ENCODE assay signal across 1 cellular context in the genomic region with DNA sequence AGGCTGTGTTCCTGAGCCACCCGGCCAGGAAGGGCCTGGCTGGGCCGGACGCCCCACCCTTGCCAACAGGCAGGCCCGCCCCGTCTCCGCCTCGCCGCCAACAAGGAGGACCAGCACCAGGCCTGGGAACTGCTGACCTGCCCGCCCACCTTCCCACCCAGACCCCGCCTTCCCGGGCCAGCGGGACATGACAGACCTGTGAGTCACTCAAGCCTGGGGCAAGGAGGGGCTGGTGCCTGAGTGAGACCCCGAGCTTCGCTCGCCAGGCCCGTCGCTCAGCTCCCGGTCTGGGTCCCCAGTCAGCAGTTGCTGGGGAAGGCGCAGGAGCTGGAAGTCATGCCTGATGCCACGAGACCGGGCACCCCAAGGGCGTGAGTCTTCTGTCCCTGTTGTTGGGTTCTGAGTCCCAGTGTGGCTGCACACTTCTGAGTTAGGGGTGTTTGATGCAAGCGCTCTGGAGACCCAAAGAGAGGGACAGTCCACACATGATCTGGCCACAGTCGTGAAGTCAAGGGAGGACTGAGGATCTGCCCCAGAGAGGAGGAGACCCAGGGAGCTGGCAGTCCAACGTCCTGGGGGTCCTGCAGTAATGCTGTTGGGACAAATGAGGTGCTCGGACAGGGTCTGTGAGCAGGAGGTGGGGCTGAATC.
TF ChIP-seq lines count a peak whose summit lies in the region.

Gene DNASE1L1, minus strand, starts transcription at position 33 of the 650 bp plus-strand sequence. CDS start 3,686 bp downstream, outside the sequence.

TF ChIP-seq in K562, 482 proteins besides CTCF, POLR2A, EP300 and RAD21 (continued from another document):
- TF ChIP-seq, protein P1, sequence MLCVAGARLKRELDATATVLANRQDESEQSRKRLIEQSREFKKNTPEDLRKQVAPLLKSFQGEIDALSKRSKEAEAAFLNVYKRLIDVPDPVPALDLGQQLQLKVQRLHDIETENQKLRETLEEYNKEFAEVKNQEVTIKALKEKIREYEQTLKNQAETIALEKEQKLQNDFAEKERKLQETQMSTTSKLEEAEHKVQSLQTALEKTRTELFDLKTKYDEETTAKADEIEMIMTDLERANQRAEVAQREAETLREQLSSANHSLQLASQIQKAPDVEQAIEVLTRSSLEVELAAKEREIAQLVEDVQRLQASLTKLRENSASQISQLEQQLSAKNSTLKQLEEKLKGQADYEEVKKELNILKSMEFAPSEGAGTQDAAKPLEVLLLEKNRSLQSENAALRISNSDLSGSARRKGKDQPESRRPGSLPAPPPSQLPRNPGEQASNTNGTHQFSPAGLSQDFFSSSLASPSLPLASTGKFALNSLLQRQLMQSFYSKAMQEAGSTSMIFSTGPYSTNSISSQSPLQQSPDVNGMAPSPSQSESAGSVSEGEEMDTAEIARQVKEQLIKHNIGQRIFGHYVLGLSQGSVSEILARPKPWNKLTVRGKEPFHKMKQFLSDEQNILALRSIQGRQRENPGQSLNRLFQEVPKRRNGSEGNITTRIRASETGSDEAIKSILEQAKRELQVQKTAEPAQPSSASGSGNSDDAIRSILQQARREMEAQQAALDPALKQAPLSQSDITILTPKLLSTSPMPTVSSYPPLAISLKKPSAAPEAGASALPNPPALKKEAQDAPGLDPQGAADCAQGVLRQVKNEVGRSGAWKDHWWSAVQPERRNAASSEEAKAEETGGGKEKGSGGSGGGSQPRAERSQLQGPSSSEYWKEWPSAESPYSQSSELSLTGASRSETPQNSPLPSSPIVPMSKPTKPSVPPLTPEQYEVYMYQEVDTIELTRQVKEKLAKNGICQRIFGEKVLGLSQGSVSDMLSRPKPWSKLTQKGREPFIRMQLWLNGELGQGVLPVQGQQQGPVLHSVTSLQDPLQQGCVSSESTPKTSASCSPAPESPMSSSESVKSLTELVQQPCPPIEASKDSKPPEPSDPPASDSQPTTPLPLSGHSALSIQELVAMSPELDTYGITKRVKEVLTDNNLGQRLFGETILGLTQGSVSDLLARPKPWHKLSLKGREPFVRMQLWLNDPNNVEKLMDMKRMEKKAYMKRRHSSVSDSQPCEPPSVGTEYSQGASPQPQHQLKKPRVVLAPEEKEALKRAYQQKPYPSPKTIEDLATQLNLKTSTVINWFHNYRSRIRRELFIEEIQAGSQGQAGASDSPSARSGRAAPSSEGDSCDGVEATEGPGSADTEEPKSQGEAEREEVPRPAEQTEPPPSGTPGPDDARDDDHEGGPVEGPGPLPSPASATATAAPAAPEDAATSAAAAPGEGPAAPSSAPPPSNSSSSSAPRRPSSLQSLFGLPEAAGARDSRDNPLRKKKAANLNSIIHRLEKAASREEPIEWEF (CRISPR knock-in tag; IDR thresholded peaks at IDR 0.05): no peak
- TF ChIP-seq RB1 (IDR thresholded peaks at IDR 0.05; ENCODE audit: low read depth) (peak; percentile 37), ZNF431 (CRISPR knock-in tag; IDR thresholded peaks at IDR 0.05) (no peak), POLR2G (IDR thresholded peaks at IDR 0.05; ENCODE audit: low read depth, low read length) (peak; percentile 73), DPF2 (IDR thresholded peaks at IDR 0.05) (peak; percentile 70; the same call in 1 of the 2 replicates), CBX1 (IDR thresholded peaks at IDR 0.05; ENCODE audit: low read depth) (peak; percentile 26; the same call in 1 of the 2 replicates), THAP7 (CRISPR knock-in tag; IDR thresholded peaks at IDR 0.05) (no peak), HNRNPL (IDR thresholded peaks at IDR 0.05; ENCODE audit: low read depth, low read length) (no peak), EP400 (IDR thresholded peaks at IDR 0.05) (peak; percentile 30), ZBED1 (IDR thresholded peaks at IDR 0.05) (no peak), ATF6 (CRISPR knock-in tag; IDR thresholded peaks at IDR 0.05) (0 out of 2 replicates have a peak, but pooled peaks have one; percentile 45), SIN3A (IDR thresholded peaks at IDR 0.05; ENCODE audit: borderline replicate concordance in 2 of 2, control insufficient read depth in 1 of 2, low read depth in 2 of 2, low read length in 2 of 2) (peak in 1 of 2 experiments; percentile 33; a peak in 1 of 4 replicates), MAX (CRISPR knock-in tag; IDR thresholded peaks at IDR 0.05) (peak; percentile 38; the same call in 1 of the 2 replicates), COPS2 (conservative IDR thresholded peaks at IDR 0.05) (no peak), GABPB1 (CRISPR knock-in tag; IDR thresholded peaks at IDR 0.05) (0 out of 2 replicates have a peak, but pooled peaks have one; percentile 3), NRF1 (conservative IDR thresholded peaks at IDR 0.05 in 1 of 2, IDR thresholded peaks at IDR 0.05 in 1 of 2) (peak; percentile 39 to 41; a peak in 3 of 4 replicates), SMARCA4 (IDR thresholded peaks at IDR 0.05) (peak; percentile 64), TAF15 (IDR thresholded peaks at IDR 0.05; ENCODE audit: low read depth, low read length) (no peak), TFAP4 (CRISPR knock-in tag; IDR thresholded peaks at IDR 0.05; ENCODE audit: borderline replicate concordance) (peak; percentile 62; the same call in 1 of the 2 replicates), SAP30 (IDR thresholded peaks at IDR 0.05; ENCODE audit: borderline replicate concordance, insufficient read depth, low read depth, low read length, poor library complexity, severe bottlenecking) (no peak), FOSL1 (tag; conservative IDR thresholded peaks at IDR 0.05) (peak; percentile 92), TRIM28 (IDR thresholded peaks at IDR 0.05) (no peak), MED1 (CRISPR knock-in tag; IDR thresholded peaks at IDR 0.05; ENCODE audit: borderline replicate concordance) (no peak), RFX7 (CRISPR knock-in tag; IDR thresholded peaks at IDR 0.05) (no peak), ERF (CRISPR knock-in tag; IDR thresholded peaks at IDR 0.05) (no peak), PHF8 (IDR thresholded peaks at IDR 0.05; ENCODE audit: borderline replicate concordance, low read length) (peak; percentile 38; the same call in 1 of the 2 replicates), SRF (CRISPR knock-in tag; IDR thresholded peaks at IDR 0.05) (peak in 1 of 2 experiments; percentile 58; a peak in 1 of 4 replicates), GATAD2A (IDR thresholded peaks at IDR 0.05) (0 out of 2 replicates have a peak, but pooled peaks have one; percentile 49)
- TF ChIP-seq, protein P2, sequence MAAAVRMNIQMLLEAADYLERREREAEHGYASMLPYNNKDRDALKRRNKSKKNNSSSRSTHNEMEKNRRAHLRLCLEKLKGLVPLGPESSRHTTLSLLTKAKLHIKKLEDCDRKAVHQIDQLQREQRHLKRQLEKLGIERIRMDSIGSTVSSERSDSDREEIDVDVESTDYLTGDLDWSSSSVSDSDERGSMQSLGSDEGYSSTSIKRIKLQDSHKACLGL (CRISPR knock-in tag; IDR thresholded peaks at IDR 0.05; ENCODE audit: borderline replicate concordance, poor library complexity, severe bottlenecking): no peak
- TF ChIP-seq, protein P3, sequence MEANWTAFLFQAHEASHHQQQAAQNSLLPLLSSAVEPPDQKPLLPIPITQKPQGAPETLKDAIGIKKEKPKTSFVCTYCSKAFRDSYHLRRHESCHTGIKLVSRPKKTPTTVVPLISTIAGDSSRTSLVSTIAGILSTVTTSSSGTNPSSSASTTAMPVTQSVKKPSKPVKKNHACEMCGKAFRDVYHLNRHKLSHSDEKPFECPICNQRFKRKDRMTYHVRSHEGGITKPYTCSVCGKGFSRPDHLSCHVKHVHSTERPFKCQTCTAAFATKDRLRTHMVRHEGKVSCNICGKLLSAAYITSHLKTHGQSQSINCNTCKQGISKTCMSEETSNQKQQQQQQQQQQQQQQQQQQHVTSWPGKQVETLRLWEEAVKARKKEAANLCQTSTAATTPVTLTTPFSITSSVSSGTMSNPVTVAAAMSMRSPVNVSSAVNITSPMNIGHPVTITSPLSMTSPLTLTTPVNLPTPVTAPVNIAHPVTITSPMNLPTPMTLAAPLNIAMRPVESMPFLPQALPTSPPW (CRISPR knock-in tag; IDR thresholded peaks at IDR 0.05): peak; percentile 82
- TF ChIP-seq, protein P4, sequence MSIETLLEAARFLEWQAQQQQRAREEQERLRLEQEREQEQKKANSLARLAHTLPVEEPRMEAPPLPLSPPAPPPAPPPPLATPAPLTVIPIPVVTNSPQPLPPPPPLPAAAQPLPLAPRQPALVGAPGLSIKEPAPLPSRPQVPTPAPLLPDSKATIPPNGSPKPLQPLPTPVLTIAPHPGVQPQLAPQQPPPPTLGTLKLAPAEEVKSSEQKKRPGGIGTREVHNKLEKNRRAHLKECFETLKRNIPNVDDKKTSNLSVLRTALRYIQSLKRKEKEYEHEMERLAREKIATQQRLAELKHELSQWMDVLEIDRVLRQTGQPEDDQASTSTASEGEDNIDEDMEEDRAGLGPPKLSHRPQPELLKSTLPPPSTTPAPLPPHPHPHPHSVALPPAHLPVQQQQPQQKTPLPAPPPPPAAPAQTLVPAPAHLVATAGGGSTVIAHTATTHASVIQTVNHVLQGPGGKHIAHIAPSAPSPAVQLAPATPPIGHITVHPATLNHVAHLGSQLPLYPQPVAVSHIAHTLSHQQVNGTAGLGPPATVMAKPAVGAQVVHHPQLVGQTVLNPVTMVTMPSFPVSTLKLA (conservative IDR thresholded peaks at IDR 0.05): 0 out of 4 replicates have a peak, but pooled peaks have one; percentile 37 to 45
